ENCODE assay signal across 1 cellular context in the genomic region with DNA sequence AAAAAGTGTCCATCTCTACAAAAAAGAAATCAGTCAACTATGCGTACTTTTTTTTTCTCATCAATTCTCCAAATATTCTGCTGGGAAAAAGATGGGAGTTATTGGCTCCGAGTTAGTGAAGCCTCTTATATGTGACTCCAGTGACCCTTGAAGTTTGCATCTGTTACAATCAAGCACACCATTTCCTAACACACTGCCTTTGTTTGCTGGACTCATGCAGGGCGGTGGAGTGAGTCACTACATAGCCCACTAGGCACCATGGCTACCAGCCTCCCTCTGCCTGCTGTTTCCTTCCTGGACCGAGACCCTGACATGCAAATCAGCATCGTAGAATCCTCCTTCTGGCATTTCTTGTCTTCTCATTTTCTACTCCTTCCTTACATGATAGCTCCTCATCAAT.
A peak's percentile ranks its signal among the peaks of the same experiment; 100 is the strongest.
TF ChIP-seq lines count a peak whose summit lies in the region.

No MANE protein-coding gene starts in this region.

TF ChIP-seq in H1, 55 proteins besides CTCF, POLR2A, EP300 and RAD21 (continued from another document):
- TF ChIP-seq NRF1 (IDR thresholded peaks at IDR 0.05; ENCODE audit: low read depth, low read length): no peak
- TF ChIP-seq CBX5 (IDR thresholded peaks at IDR 0.05; ENCODE audit: low read depth, low read length): no peak
- no peak for TF ChIP-seq SUZ12 (IDR thresholded peaks at IDR 0.05; ENCODE audit: low read length)
- no peak for TF ChIP-seq BRCA1 (IDR thresholded peaks at IDR 0.05; ENCODE audit: low read depth, low read length)
- TF ChIP-seq YY1 (IDR thresholded peaks at IDR 0.05; ENCODE audit: low read depth, low read length): 0 out of 2 replicates have a peak, but pooled peaks have one; percentile 46
- TF ChIP-seq TAF7 (optimal IDR thresholded peaks at IDR 0.05; ENCODE audit: borderline replicate concordance, low read depth, low read length): no peak
